Comparison of ENCODE assay signal across 26 cellular contexts in the genomic region with DNA sequence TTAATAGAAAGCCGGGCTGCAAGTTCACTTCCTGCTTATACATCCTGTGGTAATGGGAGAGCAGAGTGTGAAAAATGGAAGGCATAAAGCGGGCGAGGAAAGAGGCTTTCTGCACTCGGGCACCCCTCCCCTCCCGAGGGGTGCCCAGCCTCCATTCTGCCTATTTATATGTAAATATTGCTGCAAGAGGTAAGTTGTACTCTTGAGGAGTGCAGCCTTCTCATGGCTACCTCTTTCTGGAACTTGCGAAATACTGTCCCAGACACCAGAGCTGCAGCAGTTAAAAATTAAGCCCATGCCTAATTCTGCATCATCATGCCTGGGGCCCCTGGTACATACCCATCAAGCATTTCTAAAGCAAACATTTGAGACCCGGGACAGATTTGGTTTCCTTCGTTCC.
DNase-seq lines count a peak whose midpoint lies in the region; ATAC-seq, FAIRE-seq and TF ChIP-seq lines count a peak whose summit lies in the region.
"Had no signal": no experiment of that assay in that cellular context is flagged by ENCODE, and none has a peak within 500 bp of the region (broad histone marks: within the 10 kb centered on the region; RNA-seq: fewer than 3 reads in every experiment).

No MANE protein-coding gene starts in this region.

- no peaks in the 10 kb centered on the region for H3K36me3 Mint-ChIP-seq in activated T-cell treated with anti-CD3 and anti-CD28 coated beads, Interleukin-2, amount 50 U/mL, for 4 hours (ENCODE audit: insufficient read depth)

- in situ Hi-C loops in K562 (cut with MboI), result no loop called here

- H3K27ac ChIP-seq in right atrium auricular region (no peak overlapping the region), K562 (ENCODE audit: extremely low read depth, low read depth, low read length) (no peak overlapping the region), lower lobe of right lung (no peak overlapping the region)
- H3K27ac ChIP-seq: RWPE1 had no signal

- H3K9me1 ChIP-seq in K562 (ENCODE audit: control insufficient read depth, insufficient read depth, low read length), result no peaks in the 10 kb centered on the region

- no peak for TF ChIP-seq RAD21 in K562 (CRISPR knock-in tag; conservative IDR thresholded peaks at IDR 0.05 in 1 of 2, IDR thresholded peaks at IDR 0.05 in 1 of 2)

- H3K27me3 ChIP-seq in right atrium auricular region, result no peaks in the 10 kb centered on the region
- H3K27me3 ChIP-seq in K562 (ENCODE audit: control insufficient read depth in 2 of 2, insufficient read depth in 2 of 2, low read length in 2 of 2), result no peaks in the 10 kb centered on the region
- H3K27me3 ChIP-seq in lower lobe of right lung (ENCODE audit: low read depth), result no peaks in the 10 kb centered on the region

- no peaks in the 10 kb centered on the region for H3K9me3 Mint-ChIP-seq in activated T-cell treated with anti-CD3 and anti-CD28 coated beads, Interleukin-2, amount 50 U/mL, for 4 hours
- H3K9me3 Mint-ChIP-seq: H9 had no signal

- WGBS in K562 (ENCODE audit: insufficient coverage, low coverage, missing lambda C conversion rate), result 76% methylated on average over 8 of the region's 8 CpGs

- H3K4me2 ChIP-seq in K562 (ENCODE audit: insufficient read depth, low read length), result no peak overlapping the region

- H3K36me3 ChIP-seq in right atrium auricular region (no peaks in the 10 kb centered on the region), K562 (ENCODE audit: control insufficient read depth, insufficient read depth, low read length) (no peaks in the 10 kb centered on the region), lower lobe of right lung (no peaks in the 10 kb centered on the region)

- no peak for TF ChIP-seq POLR2A in K562 (conservative IDR thresholded peaks at IDR 0.05)

- no peak for FAIRE-seq in K562 (lab: Jason Lieb, UNC)
- FAIRE-seq: D721Med, GM12892, HTR-8/SVneo had no signal

- no peaks in the 10 kb centered on the region for H3K4me1 Mint-ChIP-seq in activated T-cell treated with anti-CD3 and anti-CD28 coated beads, Interleukin-2, amount 50 U/mL, for 4 hours (ENCODE audit: low read depth)

- H3K9me3 ChIP-seq in right atrium auricular region, result no peaks in the 10 kb centered on the region
- H3K9me3 ChIP-seq in K562 (replicated peaks; ENCODE audit: control insufficient read depth, insufficient read depth, low read depth, low read length), result no peaks in the 10 kb centered on the region
- H3K9me3 ChIP-seq in lower lobe of right lung, result no peaks in the 10 kb centered on the region

- no peak overlapping the region for H3K9ac ChIP-seq in K562 (ENCODE audit: insufficient read depth in 1 of 2, low read depth in 2 of 2, low read length in 2 of 2)

- no peak overlapping the region for H3K4me3 Mint-ChIP-seq in activated T-cell treated with anti-CD3 and anti-CD28 coated beads, Interleukin-2, amount 50 U/mL, for 4 hours
- H3K4me3 Mint-ChIP-seq: CD8-positive, alpha-beta memory T cell; H9 had no signal

- H3K79me2 ChIP-seq in K562 (ENCODE audit: control insufficient read depth, insufficient read depth, low read length), result no peaks in the 10 kb centered on the region

- TF ChIP-seq EP300 in K562 (IDR thresholded peaks at IDR 0.05; ENCODE audit: low read length), result no peak

- H3K4me1 ChIP-seq in right atrium auricular region (no peaks in the 10 kb centered on the region), K562 (replicated peaks in 1 of 2; ENCODE audit: control insufficient read depth in 2 of 2, insufficient read depth in 2 of 2, low read length in 2 of 2) (no peaks in the 10 kb centered on the region; a peak in 1 of 5 replicates), lower lobe of right lung (no peaks in the 10 kb centered on the region)

- CTCF ChIA-PET in K562 (lab: Yijun Ruan, JAX; ENCODE audit: low intra/inter-chr PET ratio), result no interaction called here

- DNase-seq in cardiac septum (ENCODE audit: low spot score) (peak; percentile 5), right atrium auricular region (ENCODE audit: low spot score) (no peak), K562 (ENCODE audit: extremely low read depth in 1 of 4, low spot score in 3 of 4) (no peak), lower lobe of right lung (no peak), OCI-M1 (lab: John Stamatoyannopoulos, UW) (no peak), NCI-H2081 treated with DMSO at 0.1 percent for 48 hours (lab: John Stamatoyannopoulos, UW) (no peak)
- no peak for DNase-seq in activated T-cell treated with anti-CD3 and anti-CD28 coated beads, Interleukin-2, amount 50 U/mL, for 4 hours
- DNase-seq: 8988T; C1 segment of cervical spinal cord; CD8-positive, alpha-beta memory T cell; DMS79; H9; KBM-7; NCI-H1048; NCI-H1436; NCI-H1930; NCI-H345; NCI-H524 treated with DMSO at 0.1 percent for 48 hours; PC-3; SIG-M5 had no signal

- intact Hi-C loops in cardiac septum (cut with DNase I) (no loop called here), K562 (cut with micrococcal nuclease) (no loop called here), lower lobe of right lung (cut with DNase I) (no loop called here)

- H3K4me3 ChIP-seq in right atrium auricular region, result no peak overlapping the region
- no peak overlapping the region for H3K4me3 ChIP-seq in K562
- no peak overlapping the region for H3K4me3 ChIP-seq in lower lobe of right lung

- POLR2A ChIA-PET in K562 (lab: Yijun Ruan, JAX), result no interaction called here

- ATAC-seq in K562 (no peak), lower lobe of right lung (peak; percentile 77 to 80), HG03378 (IDR thresholded peaks at IDR 0.05; ENCODE audit: unreplicated experiment) (no peak)
- ATAC-seq in activated T-cell treated with anti-CD3 and anti-CD28 coated beads, Interleukin-2, amount 50 U/mL, for 4 hours, result no peak
- ATAC-seq: PC-3, SK-N-SH treated with all-trans-retinoic acid at 6 μM for 48 hours had no signal

- BruUV-seq in K562 (replicated peaks; lab: Mats Ljungman, UMichigan), result no TSS peak

- no peaks in the 10 kb centered on the region for H3K27me3 Mint-ChIP-seq in activated T-cell treated with anti-CD3 and anti-CD28 coated beads, Interleukin-2, amount 50 U/mL, for 4 hours (ENCODE audit: low read depth)

- H4K20me1 ChIP-seq in K562 (replicated peaks; ENCODE audit: control insufficient read depth, insufficient read depth, low read length), result no peaks in the 10 kb centered on the region

- TF ChIP-seq CTCF in right atrium auricular region (IDR thresholded peaks at IDR 0.05) (no peak), K562 (IDR thresholded peaks at IDR 0.05 in 2 of 3, conservative IDR thresholded peaks at IDR 0.05 in 1 of 3; ENCODE audit: insufficient read depth in 2 of 3, low read depth in 1 of 3, low read length in 3 of 3) (no peak), lower lobe of right lung (IDR thresholded peaks at IDR 0.05) (no peak)

- H2AFZ ChIP-seq in K562 (ENCODE audit: low read depth, low read length), result no peak overlapping the region

TF ChIP-seq in K562, 482 proteins besides CTCF, POLR2A, EP300 and RAD21:
- peak; percentile 20; the same call in 1 of the 2 replicates for TF ChIP-seq CEBPB (tag; IDR thresholded peaks at IDR 0.05)
- TF ChIP-seq ZNF384 (IDR thresholded peaks at IDR 0.05; ENCODE audit: low read depth, low read length), result no peak

Comparison
In these comparisons a context has a peak if more than half of its experiments do, and no peak if none do; other contexts are left out.
1. ATAC-seq: peak in lower lobe of right lung (2 of 2); none in K562 (single experiment), activated T-cell treated with anti-CD3 and anti-CD28 coated beads, Interleukin-2, amount 50 U/mL, for 4 hours (0 of 2) and HG03378 (single experiment).